ENCODE assay signal across 9 cellular contexts in genomic region chr2:13193075-13193474, GRCh38.
DNase-seq lines count a peak whose midpoint lies in the region; ATAC-seq and TF ChIP-seq lines count a peak whose summit lies in the region.
"Had no signal": no experiment of that assay in that cellular context is flagged by ENCODE, and none has a peak within 500 bp of the region (broad histone marks: within the 10 kb centered on the region; RNA-seq: fewer than 3 reads in every experiment).

No MANE protein-coding gene starts in this region.

- H3K4me3 ChIP-seq in fibroblast of mammary gland (ENCODE audit: control insufficient read depth, low read depth, low read length): no peak overlapping the region

- TF ChIP-seq CTCF in fibroblast of mammary gland (conservative IDR thresholded peaks at IDR 0.05; ENCODE audit: control insufficient read depth, insufficient read depth, low read depth, low read length) (no peak), CD14-positive monocyte (IDR thresholded peaks at IDR 0.05) (no peak)

- DNase-seq in NAMALWA (ENCODE audit: low spot score) (peak; percentile 94), fibroblast of mammary gland (ENCODE audit: low read depth) (peak; percentile 14), CD14-positive monocyte (ENCODE audit: low spot score) (no peak), NCI-H2196 treated with DMSO at 0.1 percent for 48 hours (lab: John Stamatoyannopoulos, UW; ENCODE audit: unreplicated experiment) (no peak)
- DNase-seq: nucleus accumbens; stimulated activated naive CD4-positive, alpha-beta T cell had no signal

- ATAC-seq in GM19043 (IDR thresholded peaks at IDR 0.05; ENCODE audit: low read depth, unreplicated experiment): peak; percentile 83
- ATAC-seq in HG02678 (IDR thresholded peaks at IDR 0.05; ENCODE audit: unreplicated experiment): peak; percentile 66
- no peak for ATAC-seq in HG02610 (IDR thresholded peaks at IDR 0.05; ENCODE audit: unreplicated experiment)

- no peaks in the 10 kb centered on the region for H3K4me1 Mint-ChIP-seq in CD14-positive monocyte

- no peak overlapping the region for H3K4me3 Mint-ChIP-seq in CD14-positive monocyte

- H3K36me3 Mint-ChIP-seq in CD14-positive monocyte: no peaks in the 10 kb centered on the region

- intact Hi-C loops in CD14-positive monocyte (cut with micrococcal nuclease): no loop called here

- no peaks in the 10 kb centered on the region for H3K9me3 Mint-ChIP-seq in CD14-positive monocyte

- no peaks in the 10 kb centered on the region for H3K27me3 Mint-ChIP-seq in CD14-positive monocyte (ENCODE audit: low read depth in 3 of 3)

- no peak overlapping the region for H3K27ac Mint-ChIP-seq in CD14-positive monocyte

Comparison
In these comparisons a context has a peak if more than half of its experiments do, and no peak if none do; other contexts are left out.
1. DNase-seq: peak in NAMALWA (single experiment) and fibroblast of mammary gland (single experiment); none in CD14-positive monocyte (single experiment) and NCI-H2196 treated with DMSO at 0.1 percent for 48 hours (single experiment).